ENCODE assay signal across 8 cellular contexts in genomic region chr5:54673523-54674225, GRCh38.
A peak's percentile ranks its signal among the peaks of the same experiment; 100 is the strongest.
DNase-seq lines count a peak whose midpoint lies in the region; ATAC-seq and TF ChIP-seq lines count a peak whose summit lies in the region.

No MANE protein-coding gene starts in this region.

- no peak for TF ChIP-seq CTCF in upper lobe of right lung (IDR thresholded peaks at IDR 0.05)
- TF ChIP-seq CTCF in GM10266 (IDR thresholded peaks at IDR 0.05; ENCODE audit: control insufficient read depth, insufficient read depth, low read depth, missing control alignments), result no peak

- no peaks in the 10 kb centered on the region for H3K36me3 ChIP-seq in upper lobe of right lung

- H3K9me3 Mint-ChIP-seq in activated CD8-positive, alpha-beta T cell treated with anti-CD3 and anti-CD28 coated beads, Interleukin-2, amount 10 ng/mL, durations not matched to agents 7 days and 5 days (ENCODE audit: insufficient read depth), result peaks cover 13% of the 10 kb centered on the region
- no peaks in the 10 kb centered on the region for H3K9me3 Mint-ChIP-seq in immature natural killer cell

- no peaks in the 10 kb centered on the region for H3K27me3 Mint-ChIP-seq in activated CD8-positive, alpha-beta T cell treated with anti-CD3 and anti-CD28 coated beads, Interleukin-2, amount 10 ng/mL, durations not matched to agents 7 days and 5 days (ENCODE audit: low read depth)
- peaks cover 2 to 3% (median 2%) of the 10 kb centered on the region in 3 donors for H3K27me3 Mint-ChIP-seq in immature natural killer cell (ENCODE audit: low read depth in 3 of 3)

- ATAC-seq in HG02938 (IDR thresholded peaks at IDR 0.05; ENCODE audit: unreplicated experiment), result peak; percentile 77
- ATAC-seq in activated CD8-positive, alpha-beta T cell treated with anti-CD3 and anti-CD28 coated beads, Interleukin-2, amount 10 ng/mL, durations not matched to agents 7 days and 5 days, result peak; percentile 89
- peak; percentile 89 for ATAC-seq in upper lobe of right lung

- CTCF ChIA-PET in activated CD8-positive, alpha-beta T cell treated with anti-CD3 and anti-CD28 coated beads, Interleukin-2, amount 10 ng/mL, durations not matched to agents 7 days and 5 days (lab: Charles Lee), result interaction anchor here (1.0 to 2.4 kb wide), 6 partner anchors 14 to 171 kb away, joined by 3 to 7 read pairs (median 5); no protein-coding TSS in a partner anchor

- no peak overlapping the region for H3K4me3 ChIP-seq in upper lobe of right lung

- POLR2A ChIA-PET in activated CD8-positive, alpha-beta T cell treated with anti-CD3 and anti-CD28 coated beads, Interleukin-2, amount 10 ng/mL, durations not matched to agents 7 days and 5 days (lab: Charles Lee), result interaction anchor here (0.6 to 2.3 kb wide), 6 partner anchors 16 to 634 kb away, joined by 3 to 7 read pairs (median 3); partner anchors contain the start of genes DHX29, MTREX and SNX18

- H3K4me1 ChIP-seq in upper lobe of right lung, result peaks cover 45% of the 10 kb centered on the region

- intact Hi-C loops in upper lobe of right lung (cut with DNase I), result no loop called here

- no peaks in the 10 kb centered on the region for H3K9me3 ChIP-seq in upper lobe of right lung

- peaks cover 72% of the 10 kb centered on the region for H3K4me1 Mint-ChIP-seq in activated CD8-positive, alpha-beta T cell treated with anti-CD3 and anti-CD28 coated beads, Interleukin-2, amount 10 ng/mL, durations not matched to agents 7 days and 5 days (ENCODE audit: low read depth)
- H3K4me1 Mint-ChIP-seq in immature natural killer cell, result peaks cover 68 to 85% of the 10 kb centered on the region in 2 donors

- H3K36me3 Mint-ChIP-seq in activated CD8-positive, alpha-beta T cell treated with anti-CD3 and anti-CD28 coated beads, Interleukin-2, amount 10 ng/mL, durations not matched to agents 7 days and 5 days (ENCODE audit: low read depth), result peaks cover 15% of the 10 kb centered on the region
- no peaks in the 10 kb centered on the region for H3K36me3 Mint-ChIP-seq in immature natural killer cell

- no peak overlapping the region for H3K27ac ChIP-seq in upper lobe of right lung

- no peaks in the 10 kb centered on the region for H3K27me3 ChIP-seq in upper lobe of right lung

- peak overlapping the region; percentile 33 for H3K27ac Mint-ChIP-seq in activated CD8-positive, alpha-beta T cell treated with anti-CD3 and anti-CD28 coated beads, Interleukin-2, amount 10 ng/mL, durations not matched to agents 7 days and 5 days
- peak overlapping the region; percentile 69 to 94 (median 87) for H3K27ac Mint-ChIP-seq in immature natural killer cell

- DNase-seq in GDM1 (lab: John Stamatoyannopoulos, UW), result peak; percentile 68
- DNase-seq in activated CD8-positive, alpha-beta T cell treated with anti-CD3 and anti-CD28 coated beads, Interleukin-2, amount 10 ng/mL, durations not matched to agents 7 days and 5 days, result peak; percentile 74
- peak; percentile 74 to 75 (median 74) for DNase-seq in immature natural killer cell
- DNase-seq in upper lobe of right lung, result peak; percentile 73
- no peak for DNase-seq in midbrain (lab: John Stamatoyannopoulos, UW)
- no peak for DNase-seq in NCI-H146 treated with DMSO at 0.1 percent for 48 hours (lab: John Stamatoyannopoulos, UW; ENCODE audit: unreplicated experiment)
- no peak for DNase-seq in GM10266 (ENCODE audit: extremely low spot score)

- H3K4me3 Mint-ChIP-seq in activated CD8-positive, alpha-beta T cell treated with anti-CD3 and anti-CD28 coated beads, Interleukin-2, amount 10 ng/mL, durations not matched to agents 7 days and 5 days, result no peak overlapping the region
- peak overlapping the region; percentile 17 to 72 (median 64) for H3K4me3 Mint-ChIP-seq in immature natural killer cell

Comparison
In these comparisons a context has a peak if more than half of its experiments do, and no peak if none do; other contexts are left out.
1. DNase-seq: peak in GDM1 (single experiment), activated CD8-positive, alpha-beta T cell treated with anti-CD3 and anti-CD28 coated beads, Interleukin-2, amount 10 ng/mL, durations not matched to agents 7 days and 5 days (single experiment), immature natural killer cell (3 of 3) and upper lobe of right lung (single experiment); none in midbrain (single experiment), NCI-H146 treated with DMSO at 0.1 percent for 48 hours (single experiment) and GM10266 (single experiment).
2. Peak in every context shown above with its lines, with median percentiles within 50 percentile points of each other: ATAC-seq.